In the genomic region with DNA sequence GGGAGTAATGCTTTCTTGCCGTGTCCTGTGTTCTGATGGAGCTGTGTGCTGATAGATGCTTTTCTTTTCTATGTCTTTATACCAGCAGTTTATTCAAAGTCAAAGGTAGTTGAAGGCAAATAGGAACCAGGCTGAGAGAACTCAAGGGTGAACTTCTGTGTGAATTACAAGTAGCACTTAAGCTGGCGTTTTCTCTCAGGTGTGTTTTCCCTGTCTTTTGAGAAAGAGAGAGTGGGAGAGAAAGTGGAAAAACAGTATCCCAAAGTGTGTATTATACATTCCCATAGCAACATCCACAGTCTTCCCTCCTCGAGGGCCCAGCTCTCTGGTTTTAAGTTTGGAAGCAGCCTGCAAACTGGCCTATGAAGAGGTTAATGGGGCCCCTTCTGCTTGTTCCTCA, we compare ENCODE assay signal across 10 cellular contexts. TPM values are rescaled to one million over a fixed set of nuclear protein-coding genes. Genes with fewer than 3 reads are reported as not detected.
DNase-seq lines count a peak whose midpoint lies in the region; ATAC-seq, FAIRE-seq and TF ChIP-seq lines count a peak whose summit lies in the region.
"Had no signal": no experiment of that assay in that cellular context is flagged by ENCODE, and none has a peak within 500 bp of the region (broad histone marks: within the 10 kb centered on the region; RNA-seq: fewer than 3 reads in every experiment).

No MANE protein-coding gene starts in this region.

- peaks cover 20% of the 10 kb centered on the region for H4K20me1 ChIP-seq in astrocyte (ENCODE audit: insufficient read depth, low read length)

- H3K27ac Mint-ChIP-seq in stimulated activated naive CD8-positive, alpha-beta T cell treated with anti-CD3 and anti-CD28 coated beads, Interleukin-15, Interleukin-2, amounts not matched to agents 100 ng/mL and 50 ng/mL, for 24 hours = peak overlapping the region; percentile 93
- H3K27ac Mint-ChIP-seq in astrocyte (ENCODE audit: unreplicated experiment) = no peak overlapping the region

- peaks cover 70% of the 10 kb centered on the region for H3K36me3 Mint-ChIP-seq in stimulated activated naive CD8-positive, alpha-beta T cell treated with anti-CD3 and anti-CD28 coated beads, Interleukin-15, Interleukin-2, amounts not matched to agents 100 ng/mL and 50 ng/mL, for 24 hours (ENCODE audit: low read depth)
- peaks cover 2% of the 10 kb centered on the region for H3K36me3 Mint-ChIP-seq in astrocyte (ENCODE audit: low read depth, unreplicated experiment)

- H3K9me3 Mint-ChIP-seq in stimulated activated naive CD8-positive, alpha-beta T cell treated with anti-CD3 and anti-CD28 coated beads, Interleukin-15, Interleukin-2, amounts not matched to agents 100 ng/mL and 50 ng/mL, for 24 hours = no peaks in the 10 kb centered on the region
- H3K9me3 Mint-ChIP-seq in astrocyte (ENCODE audit: unreplicated experiment) = no peaks in the 10 kb centered on the region

- no peaks in the 10 kb centered on the region for H3K27me3 Mint-ChIP-seq in stimulated activated naive CD8-positive, alpha-beta T cell treated with anti-CD3 and anti-CD28 coated beads, Interleukin-15, Interleukin-2, amounts not matched to agents 100 ng/mL and 50 ng/mL, for 24 hours
- H3K27me3 Mint-ChIP-seq in astrocyte (ENCODE audit: low read depth, unreplicated experiment) = no peaks in the 10 kb centered on the region

- no peaks in the 10 kb centered on the region for H3K27me3 ChIP-seq in astrocyte (ENCODE audit: insufficient read depth, low read length)
- H3K27me3 ChIP-seq in mononuclear cell (ENCODE audit: insufficient read depth, low read length) = no peaks in the 10 kb centered on the region

- TF ChIP-seq CTCF in astrocyte (IDR thresholded peaks at IDR 0.05; ENCODE audit: insufficient read depth, low read depth, low read length) = no peak

- peak overlapping the region; percentile 76 for H3K9ac ChIP-seq in astrocyte (ENCODE audit: low read length)

- peaks cover 25% of the 10 kb centered on the region for H3K4me1 ChIP-seq in astrocyte (ENCODE audit: insufficient read depth, low read length)
- peaks cover 95% of the 10 kb centered on the region for H3K4me1 ChIP-seq in mononuclear cell (ENCODE audit: insufficient read depth, low read length)

- no peak for FAIRE-seq in astrocyte (lab: Jason Lieb, UNC)

- peaks cover 20% of the 10 kb centered on the region for H3K79me2 ChIP-seq in astrocyte (ENCODE audit: insufficient read depth, low read length)

- H3K36me3 ChIP-seq in astrocyte (ENCODE audit: insufficient read depth, low read length) = no peaks in the 10 kb centered on the region

- no peak for DNase-seq in stimulated activated naive CD8-positive, alpha-beta T cell treated with anti-CD3 and anti-CD28 coated beads, Interleukin-15, Interleukin-2, amounts not matched to agents 100 U/mL and 50 U/mL, for 24 hours
- DNase-seq in astrocyte (ENCODE audit: low read depth) (no peak), NCI-H446 (lab: John Stamatoyannopoulos, UW) (no peak), KBM-7 (no peak), islet precursor cell (no peak)
- DNase-seq: DMS79; stimulated activated CD4-positive, alpha-beta T cell treated with anti-CD3 and anti-CD28 coated beads, Interleukin-1b, Interleukin-23, amount 100 ng/mL, for 48 hours had no signal

- in situ Hi-C loops in KBM-7 (cut with MboI; ENCODE audit: low pct_unique_long_range_greater_than_20kb, low sequenced_read_pairs) = no loop called here

- H3K4me3 Mint-ChIP-seq in stimulated activated naive CD8-positive, alpha-beta T cell treated with anti-CD3 and anti-CD28 coated beads, Interleukin-15, Interleukin-2, amounts not matched to agents 100 ng/mL and 50 ng/mL, for 24 hours = peak overlapping the region; percentile 99
- peak overlapping the region; percentile 90 for H3K4me3 Mint-ChIP-seq in astrocyte (ENCODE audit: unreplicated experiment)

- ATAC-seq in stimulated activated naive CD8-positive, alpha-beta T cell treated with anti-CD3 and anti-CD28 coated beads, Interleukin-15, Interleukin-2, amounts not matched to agents 100 U/mL and 50 U/mL, for 24 hours = no peak
- no peak for ATAC-seq in HG03469 (IDR thresholded peaks at IDR 0.05; ENCODE audit: unreplicated experiment)

- H3K9me3 ChIP-seq in astrocyte (ENCODE audit: insufficient read depth, low read depth, low read length) = no peaks in the 10 kb centered on the region
- no peaks in the 10 kb centered on the region for H3K9me3 ChIP-seq in mononuclear cell (ENCODE audit: low read depth, low read length)

- no peak overlapping the region for H2AFZ ChIP-seq in astrocyte (ENCODE audit: low read depth, low read length)

- peak overlapping the region; percentile 75 for H3K4me3 ChIP-seq in astrocyte (ENCODE audit: insufficient read depth, low read depth, low read length)
- peak overlapping the region; percentile 78 for H3K4me3 ChIP-seq in mononuclear cell (ENCODE audit: low read length)

- H3K4me1 Mint-ChIP-seq in stimulated activated naive CD8-positive, alpha-beta T cell treated with anti-CD3 and anti-CD28 coated beads, Interleukin-15, Interleukin-2, amounts not matched to agents 100 ng/mL and 50 ng/mL, for 24 hours (ENCODE audit: low read depth) = peaks cover 89% of the 10 kb centered on the region
- H3K4me1 Mint-ChIP-seq in astrocyte (ENCODE audit: low read depth, unreplicated experiment) = peaks cover 62% of the 10 kb centered on the region

- peak overlapping the region; percentile 85 for H3K4me2 ChIP-seq in astrocyte (ENCODE audit: low read length)

- H3K27ac ChIP-seq in astrocyte (ENCODE audit: low read depth, low read length) = no peak overlapping the region

RNA-seq across cellular contexts. Expression of gene TNFAIP8, which starts 1.5 kb away (rescaled TPM):
- 25.9 and 33.1 TPM in 2 replicates for total RNA-seq in astrocyte
- 242 TPM for total RNA-seq in mononuclear cell
